In the genomic region with DNA sequence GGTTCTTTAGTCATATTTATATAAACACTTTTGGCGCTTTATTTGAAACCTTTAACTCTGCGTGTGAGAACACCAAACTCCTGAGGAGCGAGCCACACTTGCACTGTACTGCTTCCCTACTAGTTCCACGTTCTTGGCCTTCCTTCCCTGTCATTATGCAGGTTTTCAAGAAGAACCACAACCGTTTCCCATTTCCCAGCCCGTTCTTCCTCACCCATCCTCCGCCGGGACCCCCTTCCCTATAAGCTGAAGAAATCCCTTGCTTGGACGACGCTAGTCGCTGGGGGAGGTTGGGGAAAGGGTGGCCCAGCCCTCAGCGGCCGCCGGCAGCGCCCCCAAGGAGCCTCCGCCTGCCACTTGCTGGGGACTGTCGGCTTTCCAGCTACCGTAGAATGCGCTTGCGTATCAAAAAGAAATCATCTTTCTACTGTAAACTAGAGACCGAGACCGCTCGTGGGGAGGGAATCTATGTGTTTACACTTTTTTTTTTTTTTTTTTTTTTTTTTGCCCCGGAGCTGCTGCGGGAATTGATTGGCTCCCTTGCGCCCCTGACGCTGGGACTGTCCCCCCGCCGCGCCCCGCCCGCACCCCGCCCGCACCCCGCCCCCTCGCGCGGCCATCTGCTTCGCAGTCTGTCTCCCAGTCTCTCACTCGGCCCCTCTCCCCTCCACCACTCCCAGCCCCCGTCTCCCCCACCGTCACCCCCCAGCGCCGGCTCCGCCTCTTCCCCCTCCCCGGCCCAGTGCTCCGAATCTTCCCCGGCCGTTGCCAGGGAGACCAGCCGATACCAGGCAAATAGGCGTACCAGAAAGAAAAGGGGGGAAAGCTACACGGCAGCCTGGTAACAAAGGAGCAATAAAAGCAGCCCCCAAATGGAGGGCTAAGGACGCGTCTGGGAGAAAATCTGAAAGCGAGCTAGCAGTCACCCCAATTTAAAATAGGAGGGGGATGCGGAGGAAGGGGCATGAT, we compare ENCODE assay signal across 8 cellular contexts. TPM values are rescaled to one million over a fixed set of nuclear protein-coding genes. Genes with fewer than 3 reads are reported as not detected.
DNase-seq lines count a peak whose midpoint lies in the region; ATAC-seq, FAIRE-seq and TF ChIP-seq lines count a peak whose summit lies in the region.

No MANE protein-coding gene starts in this region.

- H3K27me3 ChIP-seq in ACC112 (ENCODE audit: insufficient read depth, low read length) (no peaks in the 10 kb centered on the region), MM.1S (replicated peaks; ENCODE audit: insufficient read depth, low read length) (no peaks in the 10 kb centered on the region), SJCRH30 (no peaks in the 10 kb centered on the region), HepG2 (ENCODE audit: control insufficient read depth in 1 of 2, insufficient read depth in 2 of 2, low read length in 2 of 2) (peaks cover 0 to 22% of the 10 kb centered on the region in 2 experiments; a peak in 4 of 5 replicates)

- intact Hi-C loops in HepG2 (cut with micrococcal nuclease; ENCODE audit: unreplicated experiment): loop anchor here (1.0 to 10.0 kb wide), 4 partner anchors 160 to 441 kb away; no protein-coding TSS in a partner anchor

- H3K4me2 ChIP-seq in MM.1S (ENCODE audit: low read depth, low read length): peak overlapping the region; percentile 90
- H3K4me2 ChIP-seq in HepG2 (ENCODE audit: low read depth, low read length): peak overlapping the region; percentile 99

- no peaks in the 10 kb centered on the region for H3K4me1 ChIP-seq in ACC112 (ENCODE audit: control insufficient read depth, insufficient read depth, low read length, unreplicated experiment)
- H3K4me1 ChIP-seq in MM.1S (ENCODE audit: low read length): peaks cover 7% of the 10 kb centered on the region; the same call in 1 of the 2 replicates
- H3K4me1 ChIP-seq in SJCRH30: no peaks in the 10 kb centered on the region
- H3K4me1 ChIP-seq in HepG2 (ENCODE audit: insufficient read depth, low read length): peaks cover 18% of the 10 kb centered on the region

- H3K27ac Mint-ChIP-seq in effector memory CD8-positive, alpha-beta T cell: no peak overlapping the region

- no peaks in the 10 kb centered on the region for H3K9me3 ChIP-seq in MM.1S (replicated peaks; ENCODE audit: insufficient read depth, low read length)
- H3K9me3 ChIP-seq in SJCRH30 (replicated peaks): no peaks in the 10 kb centered on the region
- no peaks in the 10 kb centered on the region for H3K9me3 ChIP-seq in HepG2 (ENCODE audit: low read length)

- peak; percentile 91 for DNase-seq in GM12865 (ENCODE audit: low read depth)
- peak; percentile 72 for DNase-seq in MM.1S
- peak; percentile 91 to 94 for DNase-seq in SJCRH30
- no peak for DNase-seq in effector memory CD8-positive, alpha-beta T cell
- peak; percentile 44 for DNase-seq in HepG2 (ENCODE audit: low spot score)
- DNase-seq in stromal cell of bone marrow (ENCODE audit: low read depth): peak; percentile 60

- CTCF ChIA-PET in HepG2 (lab: Yijun Ruan, JAX; ENCODE audit: low intra/inter-chr PET ratio, low total read pairs): no interaction called here

- peaks cover 27% of the 10 kb centered on the region for H3F3A ChIP-seq in MM.1S (ENCODE audit: insufficient read depth, low read length)

- peaks cover 11 to 12% of the 10 kb centered on the region in 2 donors for H3K4me1 Mint-ChIP-seq in effector memory CD8-positive, alpha-beta T cell (ENCODE audit: low read depth in 2 of 2)

- TF ChIP-seq CTCF in GM12865 (IDR thresholded peaks at IDR 0.05; ENCODE audit: insufficient read depth, low read depth, low read length, missing control alignments) (peak; percentile 4), MM.1S (IDR thresholded peaks at IDR 0.05; ENCODE audit: low read length) (peak; percentile 30), HepG2 (CRISPR knock-in tag; IDR thresholded peaks at IDR 0.05) (peak; percentile 49)

- POLR2A ChIA-PET in HepG2 (lab: Yijun Ruan, JAX): interaction anchor here (0.6 to 2.2 kb wide), 7 partner anchors 18 to 503 kb away, joined by 3 to 27 read pairs (median 4); no protein-coding TSS in a partner anchor

- no peaks in the 10 kb centered on the region for H3K9me2 ChIP-seq in MM.1S (replicated peaks; ENCODE audit: insufficient read depth, low read length)

- TF ChIP-seq RAD21 in HepG2 (CRISPR knock-in tag; IDR thresholded peaks at IDR 0.05): no peak

- no peak for TF ChIP-seq POLR2A in HepG2 (IDR thresholded peaks at IDR 0.05; ENCODE audit: insufficient read depth in 1 of 2, low read depth in 2 of 2, low read length in 2 of 2)

- no peak for FAIRE-seq in HepG2 (lab: Jason Lieb, UNC)

- peak overlapping the region; percentile 60 for H3K27ac ChIP-seq in ACC112 (ENCODE audit: low read depth, low read length)
- H3K27ac ChIP-seq in MM.1S (ENCODE audit: low read length): peak overlapping the region; percentile 97; the same call in 1 of the 2 replicates
- H3K27ac ChIP-seq in SJCRH30: peak overlapping the region; percentile 99
- H3K27ac ChIP-seq in HepG2 (ENCODE audit: extremely low read length, insufficient read depth, low read length): peak overlapping the region; percentile 98

- no peaks in the 10 kb centered on the region for H3K36me3 Mint-ChIP-seq in effector memory CD8-positive, alpha-beta T cell (ENCODE audit: insufficient read depth)

- no peaks in the 10 kb centered on the region for H3K36me3 ChIP-seq in ACC112 (ENCODE audit: insufficient read depth, low read length)
- H3K36me3 ChIP-seq in MM.1S (replicated peaks; ENCODE audit: insufficient read depth, low read length): no peaks in the 10 kb centered on the region
- H3K36me3 ChIP-seq in SJCRH30: no peaks in the 10 kb centered on the region; the same call in 1 of the 2 replicates
- H3K36me3 ChIP-seq in HepG2 (replicated peaks in 1 of 2; ENCODE audit: control insufficient read depth in 1 of 2, insufficient read depth in 2 of 2, low read length in 2 of 2): no peaks in the 10 kb centered on the region

- in situ Hi-C loops in HepG2 (cut with HindIII; ENCODE audit: extremely low pct_ligation_motif_present, low pct_unique_long_range_greater_than_20kb): loop anchor here (5.0 to 10.0 kb wide), 4 partner anchors 160 to 548 kb away; no protein-coding TSS in a partner anchor

- H3K4me3 ChIP-seq in ACC112 (ENCODE audit: low read depth, low read length) (peak overlapping the region; percentile 98), GM12865 (ENCODE audit: low read depth, low read length) (peak overlapping the region; percentile 86), MM.1S (ENCODE audit: low read length) (peak overlapping the region; percentile 99), SJCRH30 (peak overlapping the region; percentile 98), HepG2 (replicated peaks in 1 of 3; ENCODE audit: insufficient read depth in 1 of 3, low read depth in 2 of 3, low read length in 3 of 3) (peak overlapping the region; percentile 56 to 100 (median 97))

- H4K20me1 ChIP-seq in MM.1S (ENCODE audit: insufficient read depth, low read length) (no peaks in the 10 kb centered on the region), HepG2 (ENCODE audit: insufficient read depth, low read length) (peaks cover 6% of the 10 kb centered on the region; the same call in 1 of the 2 replicates)

- H3K9me3 Mint-ChIP-seq in effector memory CD8-positive, alpha-beta T cell: no peaks in the 10 kb centered on the region

- H3K9ac ChIP-seq in MM.1S (ENCODE audit: low read length) (peak overlapping the region; percentile 96), HepG2 (ENCODE audit: insufficient read depth, low read depth, low read length) (peak overlapping the region; percentile 100)

- BruUV-seq in HepG2 (replicated peaks; lab: Mats Ljungman, UMichigan): no TSS peak

- peak overlapping the region; percentile 99 for H2AFZ ChIP-seq in ACC112 (ENCODE audit: low read length, unreplicated experiment)
- H2AFZ ChIP-seq in MM.1S (ENCODE audit: low read length): peak overlapping the region; percentile 97
- H2AFZ ChIP-seq in HepG2 (ENCODE audit: low read length): peak overlapping the region; percentile 46

- ATAC-seq in effector memory CD8-positive, alpha-beta T cell (replicated peaks): no peak
- ATAC-seq in HepG2 (peak; percentile 5), GM18907 (IDR thresholded peaks at IDR 0.05; ENCODE audit: unreplicated experiment) (no peak)

- H3K4me3 Mint-ChIP-seq in effector memory CD8-positive, alpha-beta T cell: peak overlapping the region; percentile 18 to 22

- TF ChIP-seq EP300 in HepG2 (IDR thresholded peaks at IDR 0.05; ENCODE audit: low read depth in 2 of 2, low read length in 2 of 2): no peak
- no peak for TF ChIP-seq EP300 in HepG2 (CRISPR knock-in tag; IDR thresholded peaks at IDR 0.05; ENCODE audit: borderline replicate concordance)

- peaks cover 27 to 30% of the 10 kb centered on the region in 2 donors for H3K27me3 Mint-ChIP-seq in effector memory CD8-positive, alpha-beta T cell

- WGBS in HepG2 (ENCODE audit: low lambda C conversion rate): 2% methylated on average over 56 of the region's 56 CpGs

- peaks cover 24% of the 10 kb centered on the region for H3K79me2 ChIP-seq in ACC112 (ENCODE audit: control insufficient read depth, insufficient read depth, low read length, unreplicated experiment)
- peaks cover 21% of the 10 kb centered on the region for H3K79me2 ChIP-seq in MM.1S (ENCODE audit: low read length)
- H3K79me2 ChIP-seq in HepG2 (ENCODE audit: insufficient read depth, low read length): peaks cover 23% of the 10 kb centered on the region

RNA-seq across cellular contexts. Expression of gene MARCKS, which starts 2.3 kb away (rescaled TPM):
- total RNA-seq in SJCRH30 (2014; rRNA removed; shearing (Covaris generic)): 152 and 167 TPM in 2 replicates
- total RNA-seq in HepG2 (2016; rRNA removed; fragmentation: Illumina TruSeq; extraction: Trizol): 39.5 and 46.7 TPM in 2 replicates
- total RNA-seq in HepG2 (2016; cell fraction: cytosol; rRNA removed; fragmentation: Illumina TruSeq; extraction: Trizol; ENCODE audit: low read depth): 2.8 and 3.4 TPM in 2 replicates
- 39.2 and 41.6 TPM in 2 replicates for total RNA-seq in HepG2 (2016; cell fraction: insoluble cytoplasmic fraction; rRNA removed; fragmentation: Illumina TruSeq; extraction: Trizol)
- 15.5 and 19.6 TPM in 2 replicates for total RNA-seq in HepG2 (2016; cell fraction: membrane; rRNA removed; fragmentation: Illumina TruSeq; extraction: Trizol)
- total RNA-seq in HepG2 (2016; cell fraction: nucleus; rRNA removed; fragmentation: Illumina TruSeq; extraction: Trizol): 34.9 and 35.7 TPM in 2 replicates
- polyA plus RNA-seq in HepG2 (2011; rRNA removed): 24.3 and 30.5 TPM in 2 replicates
- 12.3 and 17.5 TPM in 2 replicates for polyA plus RNA-seq in HepG2 (2011; cell fraction: cytosol; rRNA removed)
- polyA plus RNA-seq in HepG2 (2011; cell fraction: nucleus; rRNA removed): 7.7 and 10.1 TPM in 2 replicates
- 46.4 and 60.2 TPM in 2 replicates for polyA plus RNA-seq in HepG2 (2012)
- 4.2 and 4.7 TPM in 2 replicates for polyA plus RNA-seq in HepG2 (2016; cell fraction: cytosol; fragmentation: Illumina TruSeq; extraction: Trizol; ENCODE audit: low read depth)
- 53.4 and 58.8 TPM in 2 replicates for polyA plus RNA-seq in HepG2 (2016; cell fraction: insoluble cytoplasmic fraction; fragmentation: Illumina TruSeq; extraction: Trizol; ENCODE audit: low read depth)
- polyA plus RNA-seq in HepG2 (2016; cell fraction: membrane; fragmentation: Illumina TruSeq; extraction: Trizol; ENCODE audit: low read depth): 14.5 and 14.9 TPM in 2 replicates
- 42.7 and 48.0 TPM in 2 replicates for polyA plus RNA-seq in HepG2 (2016; cell fraction: nucleus; fragmentation: Illumina TruSeq; extraction: Trizol; ENCODE audit: insufficient read depth, low read depth)
- polyA minus RNA-seq in HepG2 (2011; rRNA and poly(A)+ RNA removed; ENCODE audit: low replicate concordance): 0.07 and 12.9 TPM in 2 replicates
- polyA minus RNA-seq in HepG2 (2011; cell fraction: cytosol; rRNA and poly(A)+ RNA removed): 32.4 and 32.5 TPM in 2 replicates
- 18.7 and 19.6 TPM in 2 replicates for polyA minus RNA-seq in HepG2 (2011; cell fraction: nucleus; rRNA and poly(A)+ RNA removed)

Comparison
In these comparisons a context has a peak if more than half of its experiments do, and no peak if none do; other contexts are left out.
1. H2AFZ ChIP-seq: peak in every context shown above with its lines; median percentile 99 in ACC112; 97 in MM.1S; 46 in HepG2.
2. DNase-seq: peak in GM12865 (single experiment), MM.1S (single experiment), SJCRH30 (2 of 2), HepG2 (single experiment) and stromal cell of bone marrow (single experiment); none in effector memory CD8-positive, alpha-beta T cell (0 of 3).
3. Peak in every context shown above with its lines, with median percentiles within 50 percentile points of each other: H3K27ac ChIP-seq, H3K4me3 ChIP-seq and CTCF ChIP-seq.